In genomic region chr5:74063346-74063745, GRCh38 we compare ENCODE assay signal across 19 cellular contexts.
"Had no signal": no experiment of that assay in that cellular context is flagged by ENCODE, and none has a peak within 500 bp of the region (broad histone marks: within the 10 kb centered on the region; RNA-seq: fewer than 3 reads in every experiment).

No MANE protein-coding gene starts in this region.

- H3K27ac Mint-ChIP-seq: activated CD4-positive, alpha-beta T cell treated with anti-CD3 and anti-CD28 coated beads, Interleukin-2, amount 10 ng/mL, durations not matched to agents 7 days and 5 days; activated T-helper 2 cell treated with anti-CD3 and anti-CD28 coated beads, Interferon-gamma antibody, Interleukin-2, Interleukin-4, amounts not matched to agents 10 μg/mL and 5 μg/mL and 100 μg/mL, durations not matched to agents 14 hours and 24 hours and 36 hours; naive thymus-derived CD4-positive, alpha-beta T cell; progenitor cell of endocrine pancreas; T-helper 17 cell; type B pancreatic cell had no signal

- H3K36me3 Mint-ChIP-seq: naive thymus-derived CD4-positive, alpha-beta T cell; type B pancreatic cell had no signal

- H3K27ac ChIP-seq: gastroesophageal sphincter, neutrophil, right lobe of liver, suprapubic skin had no signal

- DNase-seq: activated CD4-positive, alpha-beta T cell treated with anti-CD3 and anti-CD28 coated beads, Interleukin-2, amount 10 ng/mL, durations not matched to agents 7 days and 5 days; activated CD4-positive, CD25-positive, alpha-beta regulatory T cell; activated naive CD4-positive, alpha-beta T cell treated with anti-CD3 and anti-CD28 coated beads, Interleukin-2, amount 50 U/mL, for 16 hours; activated T-cell treated with anti-CD3 and anti-CD28 coated beads for 4 hours; amygdala; midbrain; naive thymus-derived CD4-positive, alpha-beta T cell; right lobe of liver; stimulated activated CD4-positive, alpha-beta T cell treated with anti-CD3 and anti-CD28 coated beads, Interleukin-2, amount 100 ng/mL, for 48 hours; stimulated activated naive CD8-positive, alpha-beta T cell treated with anti-CD3 and anti-CD28 coated beads, Interleukin-15, Interleukin-2, amounts not matched to agents 100 U/mL and 50 U/mL, for 24 hours; T-helper 17 cell had no signal

- H3K27me3 Mint-ChIP-seq: activated CD4-positive, alpha-beta T cell treated with anti-CD3 and anti-CD28 coated beads, Interleukin-2, amount 10 ng/mL, durations not matched to agents 7 days and 5 days; progenitor cell of endocrine pancreas; type B pancreatic cell had no signal

- FAIRE-seq: bronchial epithelial cell, endothelial cell of umbilical vein had no signal

- ATAC-seq: gastroesophageal sphincter; naive thymus-derived CD4-positive, alpha-beta T cell; right lobe of liver; T-helper 17 cell had no signal

- H3K36me3 ChIP-seq: gastroesophageal sphincter, neutrophil, right lobe of liver, suprapubic skin had no signal

- H3K4me3 Mint-ChIP-seq: activated CD4-positive, alpha-beta T cell treated with anti-CD3 and anti-CD28 coated beads, Interleukin-2, amount 10 ng/mL, durations not matched to agents 7 days and 5 days; naive thymus-derived CD4-positive, alpha-beta T cell; T-helper 17 cell; type B pancreatic cell had no signal

- H3K4me1 Mint-ChIP-seq: activated CD4-positive, alpha-beta T cell treated with anti-CD3 and anti-CD28 coated beads, Interleukin-2, amount 10 ng/mL, durations not matched to agents 7 days and 5 days; naive thymus-derived CD4-positive, alpha-beta T cell; T-helper 17 cell had no signal

- H3K4me3 ChIP-seq: gastroesophageal sphincter, right lobe of liver, suprapubic skin had no signal

- H3K4me1 ChIP-seq: gastroesophageal sphincter, right lobe of liver had no signal

- H3K9me3 Mint-ChIP-seq: activated CD4-positive, alpha-beta T cell treated with anti-CD3 and anti-CD28 coated beads, Interleukin-2, amount 10 ng/mL, durations not matched to agents 7 days and 5 days; activated T-helper 2 cell treated with anti-CD3 and anti-CD28 coated beads, Interferon-gamma antibody, Interleukin-2, Interleukin-4, amounts not matched to agents 10 μg/mL and 5 μg/mL and 100 μg/mL, durations not matched to agents 14 hours and 24 hours and 36 hours; naive thymus-derived CD4-positive, alpha-beta T cell had no signal

- H3K9me3 ChIP-seq: gastroesophageal sphincter, neutrophil, right lobe of liver, suprapubic skin had no signal

- H3K27me3 ChIP-seq: gastroesophageal sphincter, neutrophil, right lobe of liver, suprapubic skin had no signal
